ENCODE assay signal across 19 cellular contexts in genomic region chr6:166672146-166672545, GRCh38. TPM values are rescaled to one million over a fixed set of nuclear protein-coding genes. Genes with fewer than 3 reads are reported as not detected.
A peak's percentile ranks its signal among the peaks of the same experiment; 100 is the strongest.
DNase-seq lines count a peak whose midpoint lies in the region; ATAC-seq, FAIRE-seq and TF ChIP-seq lines count a peak whose summit lies in the region.
"Had no signal": no experiment of that assay in that cellular context is flagged by ENCODE, and none has a peak within 500 bp of the region (broad histone marks: within the 10 kb centered on the region; RNA-seq: fewer than 3 reads in every experiment).

No MANE protein-coding gene starts in this region.

- peaks cover 2% of the 10 kb centered on the region for H3K9me3 Mint-ChIP-seq in astrocyte (ENCODE audit: unreplicated experiment)
- H3K9me3 Mint-ChIP-seq: CD8-positive, alpha-beta T cell; HFFc6 had no signal

- H2AFZ ChIP-seq in Karpas-422 (ENCODE audit: low read length) (no peak overlapping the region), astrocyte (ENCODE audit: low read depth, low read length) (no peak overlapping the region)
- H2AFZ ChIP-seq: GM23248 had no signal

- H3K27ac ChIP-seq in BLaER1 (no peak overlapping the region), DOHH2 (ENCODE audit: low read depth, low read length) (no peak overlapping the region), Karpas-422 (ENCODE audit: low read length) (peak overlapping the region; percentile 32; the same call in 1 of the 2 replicates), astrocyte (ENCODE audit: low read depth, low read length) (no peak overlapping the region)
- H3K27ac ChIP-seq: GM23248, HL-60 had no signal

- no peak overlapping the region for H3K27ac Mint-ChIP-seq in astrocyte (ENCODE audit: unreplicated experiment)
- H3K27ac Mint-ChIP-seq: CD8-positive, alpha-beta T cell; HFFc6 had no signal

- H3K27me3 Mint-ChIP-seq in astrocyte (ENCODE audit: low read depth, unreplicated experiment) = peaks cover 35% of the 10 kb centered on the region

- H3K9ac ChIP-seq in BLaER1 = no peak overlapping the region
- peak overlapping the region; percentile 46; the same call in 1 of the 2 replicates for H3K9ac ChIP-seq in Karpas-422 (ENCODE audit: low read length)
- H3K9ac ChIP-seq in astrocyte (ENCODE audit: low read length) = no peak overlapping the region
- H3K9ac ChIP-seq: GM23248 had no signal

- H3K4me2 ChIP-seq in BLaER1 (peak overlapping the region; percentile 83), DOHH2 (ENCODE audit: low read length) (peak overlapping the region; percentile 36), Karpas-422 (ENCODE audit: low read depth, low read length, poor library complexity, severe bottlenecking) (peak overlapping the region; percentile 47), astrocyte (ENCODE audit: low read length) (no peak overlapping the region)

- H4K20me1 ChIP-seq in BLaER1 (no peaks in the 10 kb centered on the region), DOHH2 (ENCODE audit: control insufficient read depth, insufficient read depth, low read depth, low read length) (no peaks in the 10 kb centered on the region), Karpas-422 (ENCODE audit: insufficient read depth, low read depth, low read length) (no peaks in the 10 kb centered on the region), astrocyte (ENCODE audit: insufficient read depth, low read length) (no peaks in the 10 kb centered on the region)

- H3K4me3 ChIP-seq in BLaER1 (no peak overlapping the region), DOHH2 (ENCODE audit: low read length) (peak overlapping the region; percentile 17; the same call in 1 of the 2 replicates), Karpas-422 (ENCODE audit: low read length) (no peak overlapping the region), astrocyte (ENCODE audit: insufficient read depth, low read depth, low read length) (no peak overlapping the region)
- H3K4me3 ChIP-seq: GM23248 had no signal

- no peak for TF ChIP-seq CTCF in DOHH2 (IDR thresholded peaks at IDR 0.05; ENCODE audit: low read depth, low read length, poor library complexity, severe bottlenecking)
- no peak for TF ChIP-seq CTCF in astrocyte (IDR thresholded peaks at IDR 0.05; ENCODE audit: insufficient read depth, low read depth, low read length)

- DNase-seq in Karpas-422 (no peak), astrocyte (ENCODE audit: low read depth) (peak; percentile 25), NCI-H510A treated with DMSO at 0.1 percent for 48 hours (lab: John Stamatoyannopoulos, UW) (no peak)
- DNase-seq: AML-193; CD8-positive, alpha-beta T cell; DMS 273 treated with DMSO at 0.1 percent for 48 hours; DMS53; DND-41; GDM1; GM23248; HFFc6 had no signal

- no peaks in the 10 kb centered on the region for H3K36me3 ChIP-seq in BLaER1
- no peaks in the 10 kb centered on the region for H3K36me3 ChIP-seq in DOHH2 (ENCODE audit: control insufficient read depth, low read length)
- no peaks in the 10 kb centered on the region for H3K36me3 ChIP-seq in Karpas-422 (ENCODE audit: insufficient read depth, low read length)
- H3K36me3 ChIP-seq in astrocyte (ENCODE audit: insufficient read depth, low read length) = no peaks in the 10 kb centered on the region

- H3K36me3 Mint-ChIP-seq in astrocyte (ENCODE audit: low read depth, unreplicated experiment) = peaks cover 8% of the 10 kb centered on the region
- H3K36me3 Mint-ChIP-seq: CD8-positive, alpha-beta T cell had no signal

- H3K9me3 ChIP-seq in BLaER1 = peaks cover 15% of the 10 kb centered on the region; the same call in 1 of the 2 replicates
- H3K9me3 ChIP-seq in DOHH2 (ENCODE audit: control insufficient read depth, insufficient read depth, low read length) = no peaks in the 10 kb centered on the region
- H3K9me3 ChIP-seq in Karpas-422 (ENCODE audit: low read length) = no peaks in the 10 kb centered on the region
- H3K9me3 ChIP-seq in astrocyte (ENCODE audit: insufficient read depth, low read depth, low read length) = no peaks in the 10 kb centered on the region

- no peak for ATAC-seq in GM19023 (IDR thresholded peaks at IDR 0.05; ENCODE audit: unreplicated experiment)
- no peak for ATAC-seq in GM21737 (IDR thresholded peaks at IDR 0.05; ENCODE audit: unreplicated experiment)
- ATAC-seq: CD8-positive, alpha-beta T cell had no signal

- peaks cover 43% of the 10 kb centered on the region for H3K4me1 ChIP-seq in BLaER1
- peaks cover 37% of the 10 kb centered on the region for H3K4me1 ChIP-seq in DOHH2 (ENCODE audit: control insufficient read depth, low read length)
- H3K4me1 ChIP-seq in Karpas-422 (ENCODE audit: low read length) = peaks cover 52% of the 10 kb centered on the region
- H3K4me1 ChIP-seq in astrocyte (ENCODE audit: insufficient read depth, low read length) = no peaks in the 10 kb centered on the region

- FAIRE-seq in astrocyte (lab: Jason Lieb, UNC) = no peak
- FAIRE-seq: A204.1, GM12892, GM18507 had no signal

- H3K27me3 ChIP-seq in BLaER1 = no peaks in the 10 kb centered on the region
- H3K27me3 ChIP-seq in DOHH2 (ENCODE audit: control insufficient read depth, low read length) = peaks cover 8% of the 10 kb centered on the region
- no peaks in the 10 kb centered on the region for H3K27me3 ChIP-seq in Karpas-422 (ENCODE audit: low read length)
- peaks cover 11% of the 10 kb centered on the region for H3K27me3 ChIP-seq in astrocyte (ENCODE audit: insufficient read depth, low read length)

- H3K4me1 Mint-ChIP-seq in astrocyte (ENCODE audit: low read depth, unreplicated experiment) = peaks cover 16% of the 10 kb centered on the region

- H3K9me2 ChIP-seq in DOHH2 (replicated peaks; ENCODE audit: control insufficient read depth, low read length) (no peaks in the 10 kb centered on the region), Karpas-422 (replicated peaks; ENCODE audit: insufficient read depth, low read length) (no peaks in the 10 kb centered on the region)

- H3F3A ChIP-seq in DOHH2 (ENCODE audit: control insufficient read depth, insufficient read depth) = no peaks in the 10 kb centered on the region

- H3K79me2 ChIP-seq in DOHH2 (ENCODE audit: control insufficient read depth, low read length) (no peaks in the 10 kb centered on the region), Karpas-422 (ENCODE audit: low read length) (no peaks in the 10 kb centered on the region), astrocyte (ENCODE audit: insufficient read depth, low read length) (no peaks in the 10 kb centered on the region)

- no peak overlapping the region for H3K4me3 Mint-ChIP-seq in astrocyte (ENCODE audit: unreplicated experiment)
- H3K4me3 Mint-ChIP-seq: CD8-positive, alpha-beta T cell; HFFc6 had no signal

RNA-seq across cellular contexts. Expression of gene RPS6KA2, which starts 45.1 kb away (rescaled TPM):
- 7.2 and 8.8 TPM in 2 replicates for total RNA-seq in Karpas-422 (2014; rRNA removed; shearing (Covaris generic); ENCODE audit: low replicate concordance)
- 33.5 and 38.8 TPM in 2 replicates for total RNA-seq in astrocyte
